In the genomic region with DNA sequence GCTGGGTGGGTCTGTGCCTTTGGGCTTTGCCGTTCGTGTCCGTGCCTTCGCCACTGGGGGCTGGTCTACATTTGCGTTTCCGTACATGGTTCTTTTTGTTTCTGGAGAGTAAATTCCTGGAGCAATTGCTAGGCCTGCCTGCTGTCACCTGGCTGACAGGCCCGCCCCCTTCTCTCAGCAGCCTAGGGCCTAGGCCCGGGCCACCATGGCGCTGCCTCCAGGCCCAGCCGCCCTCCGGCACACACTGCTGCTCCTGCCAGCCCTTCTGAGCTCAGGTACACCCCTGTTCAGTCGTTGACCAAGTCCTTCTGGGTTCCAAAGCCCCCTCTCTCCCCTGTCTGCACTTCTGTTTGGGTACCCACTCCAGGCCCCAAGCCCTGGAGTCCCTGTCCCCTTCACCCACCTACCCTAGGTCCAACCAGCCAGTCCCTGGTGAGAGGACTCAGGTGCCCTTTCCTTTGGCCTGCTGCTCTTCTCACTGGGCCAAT, we compare ENCODE assay signal across 8 cellular contexts. TPM values are rescaled to one million over a fixed set of nuclear protein-coding genes. Genes with fewer than 3 reads are reported as not detected.
DNase-seq lines count a peak whose midpoint lies in the region; ATAC-seq and TF ChIP-seq lines count a peak whose summit lies in the region.

No MANE protein-coding gene starts in this region.

- H3K27ac ChIP-seq in CD8-positive, alpha-beta T cell (ENCODE audit: low read depth, low read length): peak overlapping the region; percentile 67
- H3K27ac ChIP-seq in PC-9: no peak overlapping the region
- peak overlapping the region in 3 of 4 donors; percentile 7 to 86 (median 66) for H3K27ac ChIP-seq in esophagus squamous epithelium
- no peak overlapping the region for H3K27ac ChIP-seq in ovary

- H3K4me3 ChIP-seq in CD8-positive, alpha-beta T cell (ENCODE audit: low read depth, low read length): peak overlapping the region; percentile 99
- H3K4me3 ChIP-seq in PC-9 (peak overlapping the region; percentile 77), esophagus squamous epithelium (peak overlapping the region; percentile 72 to 88 (median 80)), ovary (peak overlapping the region; percentile 73)

- ATAC-seq in CD8-positive, alpha-beta T cell: peak; percentile 43
- no peak for ATAC-seq in GM19397 (IDR thresholded peaks at IDR 0.05; ENCODE audit: unreplicated experiment)

- H3K4me1 ChIP-seq in CD8-positive, alpha-beta T cell (ENCODE audit: insufficient read depth, low read length): peaks cover 24% of the 10 kb centered on the region
- H3K4me1 ChIP-seq in PC-9 (replicated peaks; ENCODE audit: insufficient read depth): peaks cover 14% of the 10 kb centered on the region
- peaks cover 0 to 43% (median 23%) of the 10 kb centered on the region in 3 donors for H3K4me1 ChIP-seq in esophagus squamous epithelium
- peaks cover 11% of the 10 kb centered on the region for H3K4me1 ChIP-seq in ovary (ENCODE audit: insufficient read depth)

- H3K36me3 Mint-ChIP-seq in CD8-positive, alpha-beta T cell: peaks cover 25% of the 10 kb centered on the region

- H3K4me3 Mint-ChIP-seq in CD8-positive, alpha-beta T cell: peak overlapping the region; percentile 98

- POLR2A ChIA-PET in CD8-positive, alpha-beta T cell (lab: Charles Lee): no interaction called here
- POLR2A ChIA-PET in PC-9 (lab: Charles Lee; ENCODE audit: unreplicated experiment): no interaction called here

- TF ChIP-seq EP300 in ovary (IDR thresholded peaks at IDR 0.05): no peak

- no peaks in the 10 kb centered on the region for H3K9me3 Mint-ChIP-seq in CD8-positive, alpha-beta T cell

- no peaks in the 10 kb centered on the region for H4K20me1 ChIP-seq in PC-9 (ENCODE audit: insufficient read depth)

- H3K27ac Mint-ChIP-seq in CD8-positive, alpha-beta T cell: peak overlapping the region; percentile 90

- WGBS in esophagus squamous epithelium, 2 donors: 3 to 19% methylated on average over 6 to 11 of the region's 12 CpGs
- WGBS in ovary, 3 donors: 7 to 13% (median 9%) methylated on average over 12 of the region's 12 CpGs

- DNase-seq in CD8-positive, alpha-beta T cell: no peak
- DNase-seq in PC-9 (no peak), esophagus squamous epithelium (lab: John Stamatoyannopoulos, UW) (no peak), ovary (no peak), GM10266 (ENCODE audit: extremely low spot score) (no peak), COLO668 (lab: John Stamatoyannopoulos, UW; ENCODE audit: unreplicated experiment) (no peak), mesenteric fat pad (ENCODE audit: low spot score) (no peak)

- intact Hi-C loops in CD8-positive, alpha-beta T cell (cut with DNase I, micrococcal nuclease): loop anchor here (1.0 to 2.0 kb wide), 3 partner anchors 34 to 95 kb away; a partner anchor contains a TSS
- intact Hi-C loops in PC-9 (cut with micrococcal nuclease; ENCODE audit: unreplicated experiment): loop anchor here (2.0 kb wide), 1 partner anchor 35 kb away; no protein-coding TSS in a partner anchor
- intact Hi-C loops in esophagus squamous epithelium (cut with DNase I): no loop called here
- intact Hi-C loops in ovary (cut with DNase I): no loop called here

- CTCF ChIA-PET in CD8-positive, alpha-beta T cell (lab: Charles Lee): no interaction called here
- CTCF ChIA-PET in PC-9 (lab: Charles Lee): no interaction called here

- H3F3A ChIP-seq in PC-9 (ENCODE audit: insufficient read depth, low read depth): peaks cover 10% of the 10 kb centered on the region; the same call in 1 of the 2 replicates

- no peaks in the 10 kb centered on the region for H3K27me3 ChIP-seq in CD8-positive, alpha-beta T cell (ENCODE audit: insufficient read depth, low read length)
- H3K27me3 ChIP-seq in PC-9 (ENCODE audit: insufficient read depth, low read depth) (no peaks in the 10 kb centered on the region), esophagus squamous epithelium (no peaks in the 10 kb centered on the region), ovary (no peaks in the 10 kb centered on the region)

- H3K9me3 ChIP-seq in CD8-positive, alpha-beta T cell (ENCODE audit: low read length): no peaks in the 10 kb centered on the region
- H3K9me3 ChIP-seq in PC-9 (ENCODE audit: insufficient read depth, low read depth) (no peaks in the 10 kb centered on the region), esophagus squamous epithelium (no peaks in the 10 kb centered on the region), ovary (no peaks in the 10 kb centered on the region)

- peak overlapping the region; percentile 79; the same call in 1 of the 2 replicates for H2AFZ ChIP-seq in PC-9

- H3K36me3 ChIP-seq in CD8-positive, alpha-beta T cell (ENCODE audit: insufficient read depth, low read length): no peaks in the 10 kb centered on the region
- no peaks in the 10 kb centered on the region for H3K36me3 ChIP-seq in PC-9 (ENCODE audit: low read depth)
- peaks cover 0 to 13% (median 0%) of the 10 kb centered on the region in 3 donors for H3K36me3 ChIP-seq in esophagus squamous epithelium
- H3K36me3 ChIP-seq in ovary: no peaks in the 10 kb centered on the region

- TF ChIP-seq POLR2A in esophagus squamous epithelium (IDR thresholded peaks at IDR 0.05) (no peak), ovary (IDR thresholded peaks at IDR 0.05) (no peak)

- H3K4me2 ChIP-seq in PC-9: peak overlapping the region; percentile 82

- TF ChIP-seq CTCF in CD8-positive, alpha-beta T cell (IDR thresholded peaks at IDR 0.05): no peak
- TF ChIP-seq CTCF in PC-9 (conservative IDR thresholded peaks at IDR 0.05) (no peak), esophagus squamous epithelium (IDR thresholded peaks at IDR 0.05) (no peak), ovary (IDR thresholded peaks at IDR 0.05) (no peak), GM10266 (IDR thresholded peaks at IDR 0.05; ENCODE audit: control insufficient read depth, insufficient read depth, low read depth, missing control alignments) (no peak)

- H3K79me2 ChIP-seq in PC-9 (ENCODE audit: low read depth): no peaks in the 10 kb centered on the region

- peaks cover 37% of the 10 kb centered on the region for H3K4me1 Mint-ChIP-seq in CD8-positive, alpha-beta T cell (ENCODE audit: low read depth)

- no peaks in the 10 kb centered on the region for H3K27me3 Mint-ChIP-seq in CD8-positive, alpha-beta T cell (ENCODE audit: low read depth)

- BruUV-seq in PC-9 (replicated peaks; lab: Mats Ljungman, UMichigan): no TSS peak

- H3K9me2 ChIP-seq in PC-9 (ENCODE audit: insufficient read depth): no peaks in the 10 kb centered on the region

RNA-seq across cellular contexts. Expression of a gene that starts 0.6 kb away (rescaled TPM):
- 10 to 100 TPM; 11.3 to 14.0 TPM for total RNA-seq in CD8-positive, alpha-beta T cell
- total RNA-seq in PC-9 (2021) (14.1 and 21.2 TPM in 2 replicates), esophagus squamous epithelium (10 to 100 TPM in 3 of 4 donors, 1 to 10 TPM in 1; 7.0 to 18.0 (median 15.3) TPM), ovary (10 to 100 TPM; 22.1 to 45.1 (median 32.7) TPM), mesenteric fat pad (2.7 TPM)
- polyA plus RNA-seq in ovary: 10 to 100 TPM; 24.2 to 27.1 TPM

RNA-seq across cellular contexts. Expression of a gene that starts 4.4 kb away (rescaled TPM):
- total RNA-seq in CD8-positive, alpha-beta T cell: under 1 TPM in 1 of 2 experiments, not detected in 1; 0.65 TPM
- total RNA-seq in PC-9 (2021) (0.41 and 1.4 TPM in 2 replicates), esophagus squamous epithelium (under 1 TPM in 2 of 4 donors, not detected in 2; 0.38 to 0.47 TPM), ovary (under 1 TPM in 4 of 7 donors, not detected in 3; 0.23 to 0.38 (median 0.37) TPM), mesenteric fat pad (not detected)
- under 1 TPM in 1 of 2 donors, not detected in 1; 0.18 TPM for polyA plus RNA-seq in ovary

RNA-seq across cellular contexts. Expression of a gene that starts 34.1 kb away (rescaled TPM):
- 1 to 10 TPM; 4.8 to 5.6 TPM for total RNA-seq in CD8-positive, alpha-beta T cell
- 19.2 and 22.1 TPM in 2 replicates for total RNA-seq in PC-9 (2021)
- total RNA-seq in esophagus squamous epithelium: 10 to 100 TPM; 13.2 to 25.2 (median 18.6) TPM
- total RNA-seq in ovary: 10 to 100 TPM; 22.2 to 42.6 (median 27.9) TPM
- polyA plus RNA-seq in ovary: 10 to 100 TPM; 22.8 to 53.1 TPM
- 11.4 TPM for total RNA-seq in mesenteric fat pad

RNA-seq across cellular contexts. Expression of a gene that starts 40.6 kb away (rescaled TPM):
- total RNA-seq in CD8-positive, alpha-beta T cell: 10 to 100 TPM; 77.8 to 81.2 TPM
- total RNA-seq in PC-9 (2021): 79.8 and 105 TPM in 2 replicates
- total RNA-seq in esophagus squamous epithelium: 10 to 100 TPM; 67.8 to 81.6 (median 78.1) TPM
- total RNA-seq in ovary: 100 to 1,000 TPM in 5 of 7 donors, 10 to 100 TPM in 2; 60.2 to 151 (median 125) TPM
- 100 to 1,000 TPM in 1 of 2 donors, 10 to 100 TPM in 1; 67.3 to 154 TPM for polyA plus RNA-seq in ovary
- 176 TPM for total RNA-seq in mesenteric fat pad

Comparison
In these comparisons a context has a peak if more than half of its experiments do, and no peak if none do; other contexts are left out.
1. H3K27ac ChIP-seq: peak in CD8-positive, alpha-beta T cell (single experiment) and esophagus squamous epithelium (3 of 4); none in PC-9 (single experiment) and ovary (0 of 2).
2. intact Hi-C loops: an anchor here in CD8-positive, alpha-beta T cell (1.0 to 2.0 kb wide) and PC-9 (2.0 kb wide); none called in esophagus squamous epithelium and ovary.
3. Peak in every context shown above with its lines, with median percentiles within 50 percentile points of each other: H3K4me3 ChIP-seq.